In the genomic region with DNA sequence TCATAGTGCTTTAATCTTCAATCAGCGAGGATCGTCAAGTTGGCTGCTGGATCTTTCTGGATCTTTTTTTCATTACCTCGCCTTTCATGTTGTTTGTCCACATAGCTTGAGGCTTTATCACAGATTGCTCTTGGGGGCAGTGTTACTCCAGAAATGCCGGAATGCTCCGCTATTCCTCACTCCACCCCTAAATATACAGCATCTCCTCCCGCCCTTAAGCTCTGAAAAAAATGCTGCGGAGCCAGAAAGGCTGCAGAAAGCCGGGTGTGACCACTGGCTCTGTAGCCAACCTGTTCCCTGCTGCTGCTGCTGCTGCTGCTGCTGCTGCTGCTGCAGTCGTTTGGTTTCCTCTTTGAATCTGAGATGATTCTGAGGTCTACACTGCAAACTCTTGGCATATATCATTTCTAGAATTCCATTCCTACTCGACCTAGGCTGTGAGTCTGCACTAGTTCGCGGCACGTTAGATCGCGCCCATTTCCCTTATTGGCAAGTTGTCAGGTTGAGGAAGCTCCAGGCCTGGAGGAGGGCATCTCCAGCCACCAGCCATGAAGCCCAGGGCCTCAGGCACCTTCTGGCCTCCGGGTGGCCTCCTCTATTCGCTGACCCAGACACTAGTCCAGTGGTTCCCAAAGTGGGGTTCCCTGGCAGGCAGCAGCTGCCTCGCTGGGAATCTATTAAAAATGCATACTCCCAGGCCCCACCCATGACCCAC, we compare ENCODE assay signal across 8 cellular contexts. TPM values are rescaled to one million over a fixed set of nuclear protein-coding genes. Genes with fewer than 3 reads are reported as not detected.
DNase-seq lines count a peak whose midpoint lies in the region; ATAC-seq, FAIRE-seq and TF ChIP-seq lines count a peak whose summit lies in the region.

No MANE protein-coding gene starts in this region.

- H3K36me3 Mint-ChIP-seq in central memory CD8-positive, alpha-beta T cell (ENCODE audit: insufficient read depth), result peaks cover 1% of the 10 kb centered on the region

- H3K36me3 ChIP-seq in kidney (ENCODE audit: control insufficient read depth in 1 of 2, insufficient read depth in 2 of 2, low read length in 2 of 2), result no peaks in the 10 kb centered on the region

- H3K4me1 ChIP-seq in kidney (ENCODE audit: control insufficient read depth in 1 of 2, insufficient read depth in 1 of 2, low read depth in 1 of 2, low read length in 2 of 2), result peaks cover 0 to 2% of the 10 kb centered on the region in 2 donors

- H3K4me1 Mint-ChIP-seq in central memory CD8-positive, alpha-beta T cell, result no peaks in the 10 kb centered on the region

- H3K4me3 Mint-ChIP-seq in central memory CD8-positive, alpha-beta T cell, result no peak overlapping the region

- intact Hi-C loops in kidney (cut with DNase I), result no loop called here

- no peaks in the 10 kb centered on the region for H3K27me3 Mint-ChIP-seq in central memory CD8-positive, alpha-beta T cell

- no peaks in the 10 kb centered on the region for H3K9me3 Mint-ChIP-seq in central memory CD8-positive, alpha-beta T cell

- no peak overlapping the region for H3K27ac ChIP-seq in kidney (ENCODE audit: low read depth in 2 of 2, low read length in 2 of 2)

- ATAC-seq in HG02884 (IDR thresholded peaks at IDR 0.05; ENCODE audit: unreplicated experiment), result peak; percentile 88
- peak; percentile 78 for ATAC-seq in central memory CD8-positive, alpha-beta T cell (replicated peaks; ENCODE audit: extremely low read depth, poor library complexity, severe bottlenecking)
- ATAC-seq in HG02840 (IDR thresholded peaks at IDR 0.05; ENCODE audit: low FRiP score, unreplicated experiment), result no peak

- no peak overlapping the region for H3K9ac ChIP-seq in kidney (ENCODE audit: low read length in 2 of 2)

- DNase-seq in GM04504 (ENCODE audit: low read depth) (peak; percentile 79), NCI-H2196 (lab: John Stamatoyannopoulos, UW; ENCODE audit: unreplicated experiment) (peak; percentile 58), kidney (peak; percentile 74)
- peak; percentile 21 for DNase-seq in activated CD4-positive, CD25-positive, alpha-beta regulatory T cell treated with anti-CD3 and anti-CD28 coated beads, Interleukin-2, amount 50 U/mL, for 16 hours (ENCODE audit: low read depth, low spot score)
- DNase-seq in central memory CD8-positive, alpha-beta T cell (ENCODE audit: low spot score in 2 of 2), result peak; percentile 34 to 72
- peak; percentile 4 to 28 (median 14) for DNase-seq in stimulated activated CD4-positive, alpha-beta T cell treated with anti-CD3 and anti-CD28 coated beads, Interleukin-1b, Interleukin-23, amount 100 ng/mL, for 24 hours (ENCODE audit: low read depth in 4 of 4, low spot score in 1 of 4)

- no peak overlapping the region for H3K27ac Mint-ChIP-seq in central memory CD8-positive, alpha-beta T cell (ENCODE audit: low read depth)

- TF ChIP-seq CTCF in kidney (IDR thresholded peaks at IDR 0.05; ENCODE audit: borderline replicate concordance, extremely low read depth, insufficient read depth), result peak; percentile 37

- H3K9me3 ChIP-seq in kidney (ENCODE audit: control insufficient read depth in 1 of 2, low read length in 2 of 2), result no peaks in the 10 kb centered on the region

- H3K4me3 ChIP-seq in kidney (ENCODE audit: low read length in 2 of 2), result peak overlapping the region in 1 of 2 donors; percentile 35

- peak; percentile 88 for FAIRE-seq in kidney (lab: Jason Lieb, UNC)

RNA-seq across cellular contexts. Expression of a gene that starts 34.2 kb away (rescaled TPM):
- total RNA-seq in kidney, result 177 TPM
- 201 TPM for polyA plus RNA-seq in kidney (ENCODE audit: insufficient read depth, low read depth, low replicate concordance)

RNA-seq across cellular contexts. Expression of a gene that starts 52.1 kb away (rescaled TPM):
- total RNA-seq in kidney, result 14.2 TPM
- polyA plus RNA-seq in kidney (ENCODE audit: insufficient read depth, low read depth, low replicate concordance), result 2.2 TPM

RNA-seq across cellular contexts. Expression of a gene that starts 57.2 kb away (rescaled TPM):
- 265 TPM for total RNA-seq in kidney
- 86.9 TPM for polyA plus RNA-seq in kidney (ENCODE audit: insufficient read depth, low read depth, low replicate concordance)

Comparison
In these comparisons a context has a peak if more than half of its experiments do, and no peak if none do; other contexts are left out.
1. DNase-seq: peak in every context shown above with its lines; median percentile 79 in GM04504; 74 in kidney; 58 in NCI-H2196; 53 in central memory CD8-positive, alpha-beta T cell; 21 in activated CD4-positive, CD25-positive, alpha-beta regulatory T cell treated with anti-CD3 and anti-CD28 coated beads, Interleukin-2, amount 50 U/mL, for 16 hours; 14 in stimulated activated CD4-positive, alpha-beta T cell treated with anti-CD3 and anti-CD28 coated beads, Interleukin-1b, Interleukin-23, amount 100 ng/mL, for 24 hours.